ENCODE assay signal across 30 cellular contexts in the genomic region with DNA sequence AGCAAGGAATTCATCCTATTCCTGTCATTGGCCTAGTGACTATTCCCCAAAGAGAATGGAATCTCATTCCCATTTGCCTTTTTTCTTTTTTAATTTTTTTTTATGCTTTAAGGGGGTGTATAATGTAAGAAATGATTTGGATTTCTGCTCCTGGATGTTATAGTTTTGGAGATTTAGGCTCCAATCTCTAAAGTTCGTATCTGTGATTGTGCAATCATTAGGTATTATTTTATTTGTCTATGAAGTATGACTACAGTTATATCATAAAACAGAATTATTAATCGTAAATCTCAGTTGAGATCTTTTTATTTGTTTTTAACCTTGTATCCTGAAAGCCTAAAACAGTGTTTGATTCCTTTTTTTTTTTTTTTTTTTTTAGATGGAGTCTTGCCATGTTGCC.
"Had no signal": no experiment of that assay in that cellular context is flagged by ENCODE, and none has a peak within 500 bp of the region (broad histone marks: within the 10 kb centered on the region; RNA-seq: fewer than 3 reads in every experiment).

No MANE protein-coding gene starts in this region.

- H3K27me3 ChIP-seq: ascending aorta, cardiac muscle cell, colonic mucosa had no signal

- H3K9me3 ChIP-seq: ascending aorta, colonic mucosa had no signal

- FAIRE-seq: bronchial epithelial cell, TTC549 had no signal

- ATAC-seq: activated CD8-positive, alpha-beta memory T cell treated with anti-CD3 and anti-CD28 coated beads, Interleukin-2, amount 10 ng/mL, durations not matched to agents 7 days and 5 days; activated CD8-positive, alpha-beta T cell treated with anti-CD3 and anti-CD28 coated beads, Interleukin-2, amount 10 ng/mL, durations not matched to agents 7 days and 5 days; activated naive CD8-positive, alpha-beta T cell treated with anti-CD3 and anti-CD28 coated beads, Interleukin-2, amount 50 U/mL, for 24 hours had no signal

- H3K4me3 ChIP-seq: ascending aorta, cardiac muscle cell, colonic mucosa had no signal

- DNase-seq: activated B cell treated with CpG ODN at 0.5 μM for 24 hours; activated CD4-positive, alpha-beta memory T cell treated with anti-CD3 and anti-CD28 coated beads, Interleukin-2, amount 10 ng/mL, durations not matched to agents 7 days and 5 days; activated CD4-positive, alpha-beta T cell treated with anti-CD3 and anti-CD28 coated beads for 48 hours; activated CD4-positive, alpha-beta T cell treated with anti-CD3 and anti-CD28 coated beads, Interleukin-2, amount 10 ng/mL, durations not matched to agents 7 days and 5 days; activated CD4-positive, alpha-beta T cell treated with anti-CD3 and anti-CD28 coated beads, Interleukin-2, amount 50 U/mL, for 48 hours; activated CD4-positive, CD25-positive, alpha-beta regulatory T cell treated with anti-CD3 and anti-CD28 coated beads, Interleukin-2, amount 50 U/mL, for 72 hours; activated CD8-positive, alpha-beta memory T cell treated with anti-CD3 and anti-CD28 coated beads for 24 hours; activated CD8-positive, alpha-beta memory T cell treated with anti-CD3 and anti-CD28 coated beads, Interleukin-2, amount 10 ng/mL, durations not matched to agents 7 days and 5 days; activated CD8-positive, alpha-beta memory T cell treated with anti-CD3 and anti-CD28 coated beads, Interleukin-2, amount 50 U/mL, for 48 hours; activated CD8-positive, alpha-beta T cell treated with anti-CD3 and anti-CD28 coated beads, Interleukin-2, amount 10 ng/mL, durations not matched to agents 7 days and 5 days; activated effector memory CD4-positive, alpha-beta T cell treated with Interleukin-2 at 50 U/mL for 16 hours; activated gamma-delta T cell; activated naive CD4-positive, alpha-beta T cell treated with anti-CD3 and anti-CD28 coated beads, Interleukin-2, amount 10 ng/mL, durations not matched to agents 7 days and 5 days; activated naive CD4-positive, alpha-beta T cell treated with Interleukin-2 at 50 U/mL for 16 hours; activated naive CD8-positive, alpha-beta T cell treated with anti-CD3 and anti-CD28 coated beads, Interleukin-2, amount 10 ng/mL, durations not matched to agents 7 days and 5 days; activated naive CD8-positive, alpha-beta T cell treated with anti-CD3 and anti-CD28 coated beads, Interleukin-2, amount 50 U/mL, for 24 hours; activated T-cell treated with anti-CD3 and anti-CD28 coated beads, Interleukin-2, amount 50 U/mL, for 24 hours; activated T-cell treated with anti-CD3 and anti-CD28 coated beads, Interleukin-2, amount 50 U/mL, for 48 hours; amygdala; anterior cingulate cortex; caudate nucleus; cerebellar nuclear complex; colonic mucosa; T-helper 2 cell; T-helper 9 cell had no signal

- H3K27ac ChIP-seq: ascending aorta, cardiac muscle cell, colonic mucosa, VCaP had no signal

- H3K36me3 ChIP-seq: ascending aorta, cardiac muscle cell, colonic mucosa had no signal

- H3K4me1 ChIP-seq: ascending aorta, colonic mucosa had no signal
